In genomic region chr16:24534634-24535033, GRCh38 we compare ENCODE assay signal across 22 cellular contexts.
"Had no signal": no experiment of that assay in that cellular context is flagged by ENCODE, and none has a peak within 500 bp of the region (broad histone marks: within the 10 kb centered on the region; RNA-seq: fewer than 3 reads in every experiment).

No MANE protein-coding gene starts in this region.

- DNase-seq: activated CD4-positive, alpha-beta T cell treated with anti-CD3 and anti-CD28 coated beads, Interleukin-2, amount 50 U/mL, for 1 hour; activated CD4-positive, CD25-positive, alpha-beta regulatory T cell treated with anti-CD3 and anti-CD28 coated beads, Interleukin-2, amount 50 U/mL, for 72 hours; activated CD8-positive, alpha-beta memory T cell treated with anti-CD3 and anti-CD28 coated beads, Interleukin-2, amount 50 U/mL, for 48 hours; activated effector memory CD4-positive, alpha-beta T cell treated with anti-CD3 and anti-CD28 coated beads, Interleukin-2, amount 50 U/mL, for 16 hours; activated naive CD4-positive, alpha-beta T cell treated with anti-CD3 and anti-CD28 coated beads, Interleukin-2, amount 50 U/mL, for 16 hours; activated T-cell treated with anti-CD3 and anti-CD28 coated beads, Interleukin-2, amount 50 U/mL, for 48 hours; dorsolateral prefrontal cortex; foreskin keratinocyte; hypothalamus; islet precursor cell; midbrain; stimulated activated CD4-positive, alpha-beta T cell treated with anti-CD3 and anti-CD28 coated beads, Interleukin-4, amount 100 ng/mL, for 24 hours; stomach; trophoblast cell had no signal

- H3K9ac ChIP-seq: parathyroid adenoma had no signal

- H3K4me1 ChIP-seq: foreskin keratinocyte, parathyroid adenoma had no signal

- H3K4me2 ChIP-seq: smooth muscle cell had no signal

- H3K79me2 ChIP-seq: parathyroid adenoma had no signal

- H3K4me3 ChIP-seq: cardiac muscle cell, dorsolateral prefrontal cortex, smooth muscle cell, stomach had no signal

- H3K27ac ChIP-seq: cardiac muscle cell, dorsolateral prefrontal cortex, epithelial cell of prostate, foreskin keratinocyte, parathyroid adenoma, stomach, VCaP had no signal

- H3K36me3 ChIP-seq: cardiac muscle cell, stomach had no signal

- H2AFZ ChIP-seq: parathyroid adenoma had no signal

- H3K27me3 ChIP-seq: cardiac muscle cell, dorsolateral prefrontal cortex, foreskin keratinocyte, stomach had no signal

- H3K9me3 ChIP-seq: stomach had no signal

- ATAC-seq: foreskin keratinocyte; left lobe of liver; sciatic nerve; stimulated activated effector memory CD8-positive, alpha-beta T cell treated with anti-CD3 and anti-CD28 coated beads, Interleukin-12 subunit alpha, Interleukin-12 subunit beta, amount 100 ng/mL, for 72 hours had no signal
